ENCODE assay signal across 9 cellular contexts in genomic region chr1:92877081-92877711, GRCh38. TPM values are rescaled to one million over a fixed set of nuclear protein-coding genes. Genes with fewer than 3 reads are reported as not detected.
DNase-seq lines count a peak whose midpoint lies in the region; ATAC-seq and FAIRE-seq lines count a peak whose summit lies in the region.
"Had no signal": no experiment of that assay in that cellular context is flagged by ENCODE, and none has a peak within 500 bp of the region (broad histone marks: within the 10 kb centered on the region; RNA-seq: fewer than 3 reads in every experiment).

No MANE protein-coding gene starts in this region.

- peak; percentile 64 for FAIRE-seq in GM19239 (lab: Jason Lieb, UNC)

- peaks cover 9 to 15% (median 10%) of the 10 kb centered on the region in 11 experiments for H3K9me3 ChIP-seq in BLaER1 treated with 17β-estradiol and CSF1 and Interleukin-3, amounts not matched to agents 10 nM and 100 nM (replicated peaks in 1 of 11)
- H3K9me3 ChIP-seq: colonic mucosa had no signal

- intact Hi-C loops in left ventricle myocardium superior (cut with micrococcal nuclease) = no loop called here

- peaks cover 0 to 12% (median 9%) of the 10 kb centered on the region in 10 experiments; a peak in 12 of 20 replicates for H3K4me1 ChIP-seq in BLaER1 treated with 17β-estradiol and CSF1 and Interleukin-3, amounts not matched to agents 10 nM and 100 nM

- ATAC-seq in HG03095 (IDR thresholded peaks at IDR 0.05; ENCODE audit: unreplicated experiment) = no peak
- no peak for ATAC-seq in GM19324 (IDR thresholded peaks at IDR 0.05; ENCODE audit: low FRiP score, unreplicated experiment)
- no peak for ATAC-seq in left ventricle myocardium superior
- ATAC-seq in HG02870 (IDR thresholded peaks at IDR 0.05; ENCODE audit: unreplicated experiment) = no peak

- no peaks in the 10 kb centered on the region for H3K27me3 ChIP-seq in BLaER1 treated with 17β-estradiol and CSF1 and Interleukin-3, amounts not matched to agents 10 nM and 100 nM
- H3K27me3 ChIP-seq: colonic mucosa had no signal

- no peaks in the 10 kb centered on the region for H4K20me1 ChIP-seq in BLaER1 treated with 17β-estradiol and CSF1 and Interleukin-3, amounts not matched to agents 10 nM and 100 nM

- H3K27ac ChIP-seq in BLaER1 treated with 17β-estradiol and CSF1 and Interleukin-3, amounts not matched to agents 10 nM and 100 nM = no peak overlapping the region

- DNase-seq in GM19239 (ENCODE audit: insufficient read length, low spot score) = no peak
- DNase-seq in RPMI7951 (ENCODE audit: low read depth) = peak; percentile 8
- DNase-seq in foreskin melanocyte = peak; percentile 44
- DNase-seq in left ventricle myocardium superior = no peak
- DNase-seq: colonic mucosa had no signal

- H3K4me2 ChIP-seq in BLaER1 treated with 17β-estradiol and CSF1 and Interleukin-3, amounts not matched to agents 10 nM and 100 nM = peak overlapping the region in 8 of 11 experiments; percentile 12 to 34 (median 25); a peak in 10 of 22 replicates

- no peak overlapping the region for H3K9ac ChIP-seq in BLaER1 treated with 17β-estradiol and CSF1 and Interleukin-3, amounts not matched to agents 10 nM and 100 nM

- peaks cover 0 to 9% (median 7%) of the 10 kb centered on the region in 11 experiments; a peak in 12 of 22 replicates for H3K36me3 ChIP-seq in BLaER1 treated with 17β-estradiol and CSF1 and Interleukin-3, amounts not matched to agents 10 nM and 100 nM
- H3K36me3 ChIP-seq: colonic mucosa had no signal

- no peak overlapping the region for H3K4me3 ChIP-seq in BLaER1 treated with 17β-estradiol and CSF1 and Interleukin-3, amounts not matched to agents 10 nM and 100 nM
- H3K4me3 ChIP-seq: colonic mucosa had no signal

RNA-seq across cellular contexts. Expression of gene RPL5, which starts 45.4 kb away (rescaled TPM):
- total RNA-seq in RPMI7951 (2014; rRNA removed; shearing (Covaris generic)) = 1,182 and 1,311 TPM in 2 replicates
- total RNA-seq in left ventricle myocardium superior = 533 TPM

Comparison
In these comparisons a context has a peak if more than half of its experiments do, and no peak if none do; other contexts are left out.
1. DNase-seq: peak in RPMI7951 (single experiment) and foreskin melanocyte (single experiment); none in GM19239 (single experiment) and left ventricle myocardium superior (single experiment).